ENCODE assay signal across 1 cellular context in the genomic region with DNA sequence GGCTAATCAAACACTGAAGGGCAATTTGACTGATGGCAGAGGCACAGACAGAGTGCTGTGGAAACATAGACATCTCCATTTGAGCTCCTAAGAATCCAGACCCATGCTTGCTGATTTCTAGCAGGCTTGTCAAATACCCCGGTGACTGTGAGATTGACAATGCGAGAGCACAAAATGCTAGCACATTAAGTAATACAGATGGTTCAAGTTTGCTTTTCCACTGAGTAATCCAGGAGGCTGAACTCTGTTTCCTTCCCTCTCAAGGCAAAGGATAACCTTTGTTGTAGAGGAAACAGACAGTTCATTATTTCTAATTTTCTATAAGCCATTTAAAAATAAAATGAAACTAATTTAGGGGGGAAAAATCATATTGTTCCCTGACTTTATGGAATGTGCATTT.
A peak's percentile ranks its signal among the peaks of the same experiment; 100 is the strongest.
TF ChIP-seq lines count a peak whose summit lies in the region.

No MANE protein-coding gene starts in this region.

TF ChIP-seq in HepG2, 621 proteins besides CTCF, POLR2A, EP300 and RAD21 (continued from another document and continues in another):
- TF ChIP-seq, protein P1, sequence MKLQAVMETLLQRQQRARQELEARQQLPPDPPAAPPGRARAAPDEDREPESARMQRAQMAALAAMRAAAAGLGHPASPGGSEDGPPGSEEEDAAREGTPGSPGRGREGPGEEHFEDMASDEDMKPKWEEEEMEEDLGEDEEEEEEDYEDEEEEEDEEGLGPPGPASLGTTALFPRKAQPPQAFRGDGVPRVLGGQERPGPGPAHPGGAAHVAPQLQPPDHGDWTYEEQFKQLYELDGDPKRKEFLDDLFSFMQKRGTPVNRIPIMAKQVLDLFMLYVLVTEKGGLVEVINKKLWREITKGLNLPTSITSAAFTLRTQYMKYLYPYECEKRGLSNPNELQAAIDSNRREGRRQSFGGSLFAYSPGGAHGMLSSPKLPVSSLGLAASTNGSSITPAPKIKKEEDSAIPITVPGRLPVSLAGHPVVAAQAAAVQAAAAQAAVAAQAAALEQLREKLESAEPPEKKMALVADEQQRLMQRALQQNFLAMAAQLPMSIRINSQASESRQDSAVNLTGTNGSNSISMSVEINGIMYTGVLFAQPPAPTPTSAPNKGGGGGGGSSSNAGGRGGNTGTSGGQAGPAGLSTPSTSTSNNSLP (IDR thresholded peaks at IDR 0.05; ENCODE audit: low read depth, low read length) = no peak
- TF ChIP-seq, protein P2, sequence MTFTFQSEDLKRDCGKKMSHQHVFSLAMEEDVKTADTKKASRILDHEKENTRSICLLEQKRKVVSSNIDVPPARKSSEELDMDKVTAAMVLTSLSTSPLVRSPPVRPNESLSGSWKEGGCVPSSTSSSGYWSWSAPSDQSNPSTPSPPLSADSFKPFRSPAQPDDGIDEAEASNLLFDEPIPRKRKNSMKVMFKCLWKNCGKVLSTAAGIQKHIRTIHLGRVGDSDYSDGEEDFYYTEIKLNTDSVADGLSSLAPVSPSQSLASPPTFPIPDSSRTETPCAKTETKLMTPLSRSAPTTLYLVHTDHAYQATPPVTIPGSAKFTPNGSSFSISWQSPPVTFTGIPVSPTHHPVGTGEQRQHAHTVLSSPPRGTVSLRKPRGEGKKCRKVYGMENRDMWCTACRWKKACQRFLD (CRISPR knock-in tag; IDR thresholded peaks at IDR 0.05; ENCODE audit: borderline replicate concordance) = no peak
- TF ChIP-seq, protein P3, sequence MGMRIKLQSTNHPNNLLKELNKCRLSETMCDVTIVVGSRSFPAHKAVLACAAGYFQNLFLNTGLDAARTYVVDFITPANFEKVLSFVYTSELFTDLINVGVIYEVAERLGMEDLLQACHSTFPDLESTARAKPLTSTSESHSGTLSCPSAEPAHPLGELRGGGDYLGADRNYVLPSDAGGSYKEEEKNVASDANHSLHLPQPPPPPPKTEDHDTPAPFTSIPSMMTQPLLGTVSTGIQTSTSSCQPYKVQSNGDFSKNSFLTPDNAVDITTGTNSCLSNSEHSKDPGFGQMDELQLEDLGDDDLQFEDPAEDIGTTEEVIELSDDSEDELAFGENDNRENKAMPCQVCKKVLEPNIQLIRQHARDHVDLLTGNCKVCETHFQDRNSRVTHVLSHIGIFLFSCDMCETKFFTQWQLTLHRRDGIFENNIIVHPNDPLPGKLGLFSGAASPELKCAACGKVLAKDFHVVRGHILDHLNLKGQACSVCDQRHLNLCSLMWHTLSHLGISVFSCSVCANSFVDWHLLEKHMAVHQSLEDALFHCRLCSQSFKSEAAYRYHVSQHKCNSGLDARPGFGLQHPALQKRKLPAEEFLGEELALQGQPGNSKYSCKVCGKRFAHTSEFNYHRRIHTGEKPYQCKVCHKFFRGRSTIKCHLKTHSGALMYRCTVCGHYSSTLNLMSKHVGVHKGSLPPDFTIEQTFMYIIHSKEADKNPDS (CRISPR knock-in tag; IDR thresholded peaks at IDR 0.05) = no peak
- TF ChIP-seq MAFK (conservative IDR thresholded peaks at IDR 0.05 in 1 of 2, IDR thresholded peaks at IDR 0.05 in 1 of 2; ENCODE audit: low read length in 2 of 2) (no peak), ATRX (CRISPR knock-in tag; IDR thresholded peaks at IDR 0.05; ENCODE audit: borderline replicate concordance) (no peak), TMF1 (CRISPR knock-in tag; IDR thresholded peaks at IDR 0.05; ENCODE audit: low read depth) (no peak), ZNF556 (CRISPR knock-in tag; IDR thresholded peaks at IDR 0.05; ENCODE audit: borderline replicate concordance) (no peak), BCL6 (CRISPR knock-in tag; IDR thresholded peaks at IDR 0.05) (peak; percentile 27; the same call in 1 of the 2 replicates), FOSL2 (CRISPR knock-in tag; IDR thresholded peaks at IDR 0.05) (peak; percentile 65), ZBTB7A (CRISPR knock-in tag; IDR thresholded peaks at IDR 0.05) (no peak), ZNF709 (CRISPR knock-in tag; IDR thresholded peaks at IDR 0.05) (no peak), RBM22 (optimal IDR thresholded peaks at IDR 0.05; ENCODE audit: low read length) (no peak), SOX13 (IDR thresholded peaks at IDR 0.05) (no peak), SOX13 (CRISPR knock-in tag; conservative IDR thresholded peaks at IDR 0.05 in 1 of 2, IDR thresholded peaks at IDR 0.05 in 1 of 2) (peak in 1 of 2 experiments; percentile 24; a peak in 1 of 4 replicates), ZNF766 (CRISPR knock-in tag; IDR thresholded peaks at IDR 0.05; ENCODE audit: borderline replicate concordance) (no peak), ZNF10 (CRISPR knock-in tag; IDR thresholded peaks at IDR 0.05; ENCODE audit: borderline replicate concordance, low read depth) (no peak), ZNF367 (CRISPR knock-in tag; IDR thresholded peaks at IDR 0.05; ENCODE audit: borderline replicate concordance) (no peak), HCFC1 (IDR thresholded peaks at IDR 0.05; ENCODE audit: low read depth, low read length) (no peak), SATB2 (CRISPR knock-in tag; IDR thresholded peaks at IDR 0.05) (no peak), MIER2 (CRISPR knock-in tag; IDR thresholded peaks at IDR 0.05) (no peak), TP53 (CRISPR knock-in tag; conservative IDR thresholded peaks at IDR 0.05) (no peak), ZNF879 (CRISPR knock-in tag; IDR thresholded peaks at IDR 0.05) (no peak), RCOR2 (CRISPR knock-in tag; IDR thresholded peaks at IDR 0.05) (no peak), RBFOX2 (IDR thresholded peaks at IDR 0.05; ENCODE audit: low read depth, low read length) (no peak), ZNF143 (CRISPR knock-in tag; IDR thresholded peaks at IDR 0.05) (no peak), SAP130 (CRISPR knock-in tag; IDR thresholded peaks at IDR 0.05; ENCODE audit: low read depth) (0 out of 2 replicates have a peak, but pooled peaks have one; percentile 11), RORA (CRISPR knock-in tag; IDR thresholded peaks at IDR 0.05) (no peak), GATAD2A (CRISPR knock-in tag; IDR thresholded peaks at IDR 0.05) (0 out of 2 replicates have a peak, but pooled peaks have one; percentile 13), ZNF33A (CRISPR knock-in tag; IDR thresholded peaks at IDR 0.05; ENCODE audit: borderline replicate concordance) (no peak), CEBPG (CRISPR knock-in tag; IDR thresholded peaks at IDR 0.05) (peak; percentile 36; the same call in 1 of the 2 replicates), ZNF780A (CRISPR knock-in tag; IDR thresholded peaks at IDR 0.05) (no peak), NKX3-1 (CRISPR knock-in tag; IDR thresholded peaks at IDR 0.05) (no peak), ZNF30 (CRISPR knock-in tag; IDR thresholded peaks at IDR 0.05) (no peak), KLF16 (CRISPR knock-in tag; IDR thresholded peaks at IDR 0.05) (no peak), PRMT3 (CRISPR knock-in tag; IDR thresholded peaks at IDR 0.05; ENCODE audit: borderline replicate concordance, low read depth) (no peak), TCF7 (IDR thresholded peaks at IDR 0.05; ENCODE audit: low read depth) (peak; percentile 40), ARNTL (CRISPR knock-in tag; IDR thresholded peaks at IDR 0.05) (no peak), RARA (CRISPR knock-in tag; IDR thresholded peaks at IDR 0.05) (peak; percentile 52; the same call in 1 of the 2 replicates), SIN3A (IDR thresholded peaks at IDR 0.05; ENCODE audit: borderline replicate concordance, low read depth, low read length) (no peak), GATAD1 (CRISPR knock-in tag; IDR thresholded peaks at IDR 0.05) (no peak), RXRB (CRISPR knock-in tag; IDR thresholded peaks at IDR 0.05; ENCODE audit: borderline replicate concordance) (peak; percentile 20; the same call in 1 of the 2 replicates)
- TF ChIP-seq, protein P4, sequence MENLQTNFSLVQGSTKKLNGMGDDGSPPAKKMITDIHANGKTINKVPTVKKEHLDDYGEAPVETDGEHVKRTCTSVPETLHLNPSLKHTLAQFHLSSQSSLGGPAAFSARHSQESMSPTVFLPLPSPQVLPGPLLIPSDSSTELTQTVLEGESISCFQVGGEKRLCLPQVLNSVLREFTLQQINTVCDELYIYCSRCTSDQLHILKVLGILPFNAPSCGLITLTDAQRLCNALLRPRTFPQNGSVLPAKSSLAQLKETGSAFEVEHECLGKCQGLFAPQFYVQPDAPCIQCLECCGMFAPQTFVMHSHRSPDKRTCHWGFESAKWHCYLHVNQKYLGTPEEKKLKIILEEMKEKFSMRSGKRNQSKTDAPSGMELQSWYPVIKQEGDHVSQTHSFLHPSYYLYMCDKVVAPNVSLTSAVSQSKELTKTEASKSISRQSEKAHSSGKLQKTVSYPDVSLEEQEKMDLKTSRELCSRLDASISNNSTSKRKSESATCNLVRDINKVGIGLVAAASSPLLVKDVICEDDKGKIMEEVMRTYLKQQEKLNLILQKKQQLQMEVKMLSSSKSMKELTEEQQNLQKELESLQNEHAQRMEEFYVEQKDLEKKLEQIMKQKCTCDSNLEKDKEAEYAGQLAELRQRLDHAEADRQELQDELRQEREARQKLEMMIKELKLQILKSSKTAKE (CRISPR knock-in tag; IDR thresholded peaks at IDR 0.05; ENCODE audit: borderline replicate concordance) = no peak
- TF ChIP-seq, protein P5, sequence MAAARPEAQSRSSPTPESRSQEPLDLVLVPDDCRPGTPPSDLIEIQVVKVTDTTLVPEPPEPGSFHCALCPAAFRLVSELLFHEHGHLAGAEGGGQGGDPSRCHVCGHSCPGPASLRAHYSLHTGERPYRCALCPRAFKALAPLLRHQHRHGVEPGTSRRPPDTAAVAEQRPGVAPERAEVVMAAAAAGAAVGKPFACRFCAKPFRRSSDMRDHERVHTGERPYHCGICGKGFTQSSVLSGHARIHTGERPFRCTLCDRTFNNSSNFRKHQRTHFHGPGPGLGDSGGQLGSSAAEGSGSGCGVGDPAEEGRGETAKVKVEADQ (CRISPR knock-in tag; IDR thresholded peaks at IDR 0.05; ENCODE audit: borderline replicate concordance) = no peak
- TF ChIP-seq, protein P6, sequence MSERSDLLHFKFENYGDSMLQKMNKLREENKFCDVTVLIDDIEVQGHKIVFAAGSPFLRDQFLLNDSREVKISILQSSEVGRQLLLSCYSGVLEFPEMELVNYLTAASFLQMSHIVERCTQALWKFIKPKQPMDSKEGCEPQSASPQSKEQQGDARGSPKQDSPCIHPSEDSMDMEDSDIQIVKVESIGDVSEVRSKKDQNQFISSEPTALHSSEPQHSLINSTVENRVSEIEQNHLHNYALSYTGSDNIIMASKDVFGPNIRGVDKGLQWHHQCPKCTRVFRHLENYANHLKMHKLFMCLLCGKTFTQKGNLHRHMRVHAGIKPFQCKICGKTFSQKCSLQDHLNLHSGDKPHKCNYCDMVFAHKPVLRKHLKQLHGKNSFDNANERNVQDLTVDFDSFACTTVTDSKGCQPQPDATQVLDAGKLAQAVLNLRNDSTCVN (CRISPR knock-in tag; IDR thresholded peaks at IDR 0.05; ENCODE audit: borderline replicate concordance) = no peak
- TF ChIP-seq, protein P7, sequence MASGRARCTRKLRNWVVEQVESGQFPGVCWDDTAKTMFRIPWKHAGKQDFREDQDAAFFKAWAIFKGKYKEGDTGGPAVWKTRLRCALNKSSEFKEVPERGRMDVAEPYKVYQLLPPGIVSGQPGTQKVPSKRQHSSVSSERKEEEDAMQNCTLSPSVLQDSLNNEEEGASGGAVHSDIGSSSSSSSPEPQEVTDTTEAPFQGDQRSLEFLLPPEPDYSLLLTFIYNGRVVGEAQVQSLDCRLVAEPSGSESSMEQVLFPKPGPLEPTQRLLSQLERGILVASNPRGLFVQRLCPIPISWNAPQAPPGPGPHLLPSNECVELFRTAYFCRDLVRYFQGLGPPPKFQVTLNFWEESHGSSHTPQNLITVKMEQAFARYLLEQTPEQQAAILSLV (CRISPR knock-in tag; IDR thresholded peaks at IDR 0.05; ENCODE audit: borderline replicate concordance) = no peak
- TF ChIP-seq, protein P8, sequence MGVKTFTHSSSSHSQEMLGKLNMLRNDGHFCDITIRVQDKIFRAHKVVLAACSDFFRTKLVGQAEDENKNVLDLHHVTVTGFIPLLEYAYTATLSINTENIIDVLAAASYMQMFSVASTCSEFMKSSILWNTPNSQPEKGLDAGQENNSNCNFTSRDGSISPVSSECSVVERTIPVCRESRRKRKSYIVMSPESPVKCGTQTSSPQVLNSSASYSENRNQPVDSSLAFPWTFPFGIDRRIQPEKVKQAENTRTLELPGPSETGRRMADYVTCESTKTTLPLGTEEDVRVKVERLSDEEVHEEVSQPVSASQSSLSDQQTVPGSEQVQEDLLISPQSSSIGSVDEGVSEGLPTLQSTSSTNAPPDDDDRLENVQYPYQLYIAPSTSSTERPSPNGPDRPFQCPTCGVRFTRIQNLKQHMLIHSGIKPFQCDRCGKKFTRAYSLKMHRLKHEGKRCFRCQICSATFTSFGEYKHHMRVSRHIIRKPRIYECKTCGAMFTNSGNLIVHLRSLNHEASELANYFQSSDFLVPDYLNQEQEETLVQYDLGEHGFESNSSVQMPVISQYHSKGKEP (CRISPR knock-in tag; IDR thresholded peaks at IDR 0.05) = no peak
- TF ChIP-seq, protein P9, sequence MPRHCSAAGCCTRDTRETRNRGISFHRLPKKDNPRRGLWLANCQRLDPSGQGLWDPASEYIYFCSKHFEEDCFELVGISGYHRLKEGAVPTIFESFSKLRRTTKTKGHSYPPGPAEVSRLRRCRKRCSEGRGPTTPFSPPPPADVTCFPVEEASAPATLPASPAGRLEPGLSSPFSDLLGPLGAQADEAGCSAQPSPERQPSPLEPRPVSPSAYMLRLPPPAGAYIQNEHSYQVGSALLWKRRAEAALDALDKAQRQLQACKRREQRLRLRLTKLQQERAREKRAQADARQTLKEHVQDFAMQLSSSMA (CRISPR knock-in tag; IDR thresholded peaks at IDR 0.05) = no peak
- TF ChIP-seq, protein P10, sequence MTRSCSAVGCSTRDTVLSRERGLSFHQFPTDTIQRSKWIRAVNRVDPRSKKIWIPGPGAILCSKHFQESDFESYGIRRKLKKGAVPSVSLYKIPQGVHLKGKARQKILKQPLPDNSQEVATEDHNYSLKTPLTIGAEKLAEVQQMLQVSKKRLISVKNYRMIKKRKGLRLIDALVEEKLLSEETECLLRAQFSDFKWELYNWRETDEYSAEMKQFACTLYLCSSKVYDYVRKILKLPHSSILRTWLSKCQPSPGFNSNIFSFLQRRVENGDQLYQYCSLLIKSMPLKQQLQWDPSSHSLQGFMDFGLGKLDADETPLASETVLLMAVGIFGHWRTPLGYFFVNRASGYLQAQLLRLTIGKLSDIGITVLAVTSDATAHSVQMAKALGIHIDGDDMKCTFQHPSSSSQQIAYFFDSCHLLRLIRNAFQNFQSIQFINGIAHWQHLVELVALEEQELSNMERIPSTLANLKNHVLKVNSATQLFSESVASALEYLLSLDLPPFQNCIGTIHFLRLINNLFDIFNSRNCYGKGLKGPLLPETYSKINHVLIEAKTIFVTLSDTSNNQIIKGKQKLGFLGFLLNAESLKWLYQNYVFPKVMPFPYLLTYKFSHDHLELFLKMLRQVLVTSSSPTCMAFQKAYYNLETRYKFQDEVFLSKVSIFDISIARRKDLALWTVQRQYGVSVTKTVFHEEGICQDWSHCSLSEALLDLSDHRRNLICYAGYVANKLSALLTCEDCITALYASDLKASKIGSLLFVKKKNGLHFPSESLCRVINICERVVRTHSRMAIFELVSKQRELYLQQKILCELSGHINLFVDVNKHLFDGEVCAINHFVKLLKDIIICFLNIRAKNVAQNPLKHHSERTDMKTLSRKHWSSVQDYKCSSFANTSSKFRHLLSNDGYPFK (CRISPR knock-in tag; IDR thresholded peaks at IDR 0.05; ENCODE audit: borderline replicate concordance) = no peak
- TF ChIP-seq, protein P11, sequence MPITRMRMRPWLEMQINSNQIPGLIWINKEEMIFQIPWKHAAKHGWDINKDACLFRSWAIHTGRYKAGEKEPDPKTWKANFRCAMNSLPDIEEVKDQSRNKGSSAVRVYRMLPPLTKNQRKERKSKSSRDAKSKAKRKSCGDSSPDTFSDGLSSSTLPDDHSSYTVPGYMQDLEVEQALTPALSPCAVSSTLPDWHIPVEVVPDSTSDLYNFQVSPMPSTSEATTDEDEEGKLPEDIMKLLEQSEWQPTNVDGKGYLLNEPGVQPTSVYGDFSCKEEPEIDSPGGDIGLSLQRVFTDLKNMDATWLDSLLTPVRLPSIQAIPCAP (CRISPR knock-in tag; IDR thresholded peaks at IDR 0.05; ENCODE audit: low read depth) = no peak
